ENCODE assay signal across 1 cellular context in genomic region chr6:117602151-117602898, GRCh38.
TF ChIP-seq lines count a peak whose summit lies in the region.

GOPC (minus strand) TSS chr6:117602511; CDS start chr6:117602288, 223 bp downstream.

TF ChIP-seq in K562, 482 proteins besides CTCF, POLR2A, EP300 and RAD21 (continued from another document and continues in another):
- TF ChIP-seq AFF4 (CRISPR knock-in tag; IDR thresholded peaks at IDR 0.05) (peak; percentile 82), PHF20 (IDR thresholded peaks at IDR 0.05; ENCODE audit: partially characterized antibody) (peak; percentile 43), HIVEP1 (CRISPR knock-in tag; IDR thresholded peaks at IDR 0.05) (no peak), FOXP1 (CRISPR knock-in tag; IDR thresholded peaks at IDR 0.05) (peak; percentile 78; the same call in 1 of the 2 replicates), E2F8 (IDR thresholded peaks at IDR 0.05; ENCODE audit: low read depth, partially characterized antibody) (peak; percentile 16), PURB (CRISPR knock-in tag; IDR thresholded peaks at IDR 0.05; ENCODE audit: low read depth) (no peak), ZNF24 (IDR thresholded peaks at IDR 0.05) (peak; percentile 44), NCOR1 (IDR thresholded peaks at IDR 0.05) (0 out of 2 replicates have a peak, but pooled peaks have one; percentile 3), EP400 (IDR thresholded peaks at IDR 0.05) (peak; percentile 96), NFIC (IDR thresholded peaks at IDR 0.05) (peak; percentile 38; the same call in 1 of the 2 replicates), ZBTB17 (CRISPR knock-in tag; IDR thresholded peaks at IDR 0.05) (no peak), MYBL2 (IDR thresholded peaks at IDR 0.05; ENCODE audit: low read depth) (no peak), MYBL2 (CRISPR knock-in tag; IDR thresholded peaks at IDR 0.05; ENCODE audit: borderline replicate concordance) (no peak), BACH1 (tag; IDR thresholded peaks at IDR 0.05) (no peak), MAFK (IDR thresholded peaks at IDR 0.05; ENCODE audit: low read length) (peak; percentile 15; the same call in 1 of the 2 replicates), HSF4 (CRISPR knock-in tag; IDR thresholded peaks at IDR 0.05; ENCODE audit: borderline replicate concordance) (no peak), ZFPM2 (CRISPR knock-in tag; IDR thresholded peaks at IDR 0.05) (no peak), ZFP30 (CRISPR knock-in tag; IDR thresholded peaks at IDR 0.05; ENCODE audit: borderline replicate concordance) (no peak), MCM3 (IDR thresholded peaks at IDR 0.05) (no peak), CREBBP (IDR thresholded peaks at IDR 0.05; ENCODE audit: low read depth, low read length) (no peak), MBD2 (IDR thresholded peaks at IDR 0.05; ENCODE audit: borderline replicate concordance, low read depth) (peak; percentile 49; the same call in 1 of the 2 replicates), HMG20A (CRISPR knock-in tag; conservative IDR thresholded peaks at IDR 0.05) (no peak), ZNF431 (CRISPR knock-in tag; IDR thresholded peaks at IDR 0.05) (no peak; the same call in 1 of the 2 replicates), ADNP (tag; IDR thresholded peaks at IDR 0.05) (no peak), CBFA2T2 (conservative IDR thresholded peaks at IDR 0.05) (no peak), TCF7 (IDR thresholded peaks at IDR 0.05; ENCODE audit: borderline replicate concordance) (peak; percentile 18; the same call in 1 of the 2 replicates), SRSF1 (IDR thresholded peaks at IDR 0.05; ENCODE audit: low read depth, low read length) (no peak), HDGF (IDR thresholded peaks at IDR 0.05) (no peak), NR2F6 (CRISPR knock-in tag; IDR thresholded peaks at IDR 0.05) (no peak), ILF3 (IDR thresholded peaks at IDR 0.05; ENCODE audit: borderline replicate concordance) (no peak; the same call in 1 of the 2 replicates), CTBP1 (IDR thresholded peaks at IDR 0.05; ENCODE audit: borderline replicate concordance) (peak; percentile 34; the same call in 1 of the 2 replicates), RBFOX2 (IDR thresholded peaks at IDR 0.05; ENCODE audit: low read depth, low read length) (peak; percentile 98), NR2C1 (IDR thresholded peaks at IDR 0.05) (peak; percentile 57; the same call in 1 of the 2 replicates), NR2C1 (tag; IDR thresholded peaks at IDR 0.05) (peak; percentile 79), HDAC3 (IDR thresholded peaks at IDR 0.05; ENCODE audit: borderline replicate concordance, partially characterized antibody) (no peak), ZNF395 (CRISPR knock-in tag; IDR thresholded peaks at IDR 0.05) (peak; percentile 78), KAT7 (CRISPR knock-in tag; IDR thresholded peaks at IDR 0.05; ENCODE audit: borderline replicate concordance) (peak; percentile 77; the same call in 1 of the 2 replicates), MTA2 (IDR thresholded peaks at IDR 0.05; ENCODE audit: low read depth) (no peak), BHLHE40 (IDR thresholded peaks at IDR 0.05; ENCODE audit: low read length) (no peak; the same call in 1 of the 2 replicates)
- TF ChIP-seq, protein P1, sequence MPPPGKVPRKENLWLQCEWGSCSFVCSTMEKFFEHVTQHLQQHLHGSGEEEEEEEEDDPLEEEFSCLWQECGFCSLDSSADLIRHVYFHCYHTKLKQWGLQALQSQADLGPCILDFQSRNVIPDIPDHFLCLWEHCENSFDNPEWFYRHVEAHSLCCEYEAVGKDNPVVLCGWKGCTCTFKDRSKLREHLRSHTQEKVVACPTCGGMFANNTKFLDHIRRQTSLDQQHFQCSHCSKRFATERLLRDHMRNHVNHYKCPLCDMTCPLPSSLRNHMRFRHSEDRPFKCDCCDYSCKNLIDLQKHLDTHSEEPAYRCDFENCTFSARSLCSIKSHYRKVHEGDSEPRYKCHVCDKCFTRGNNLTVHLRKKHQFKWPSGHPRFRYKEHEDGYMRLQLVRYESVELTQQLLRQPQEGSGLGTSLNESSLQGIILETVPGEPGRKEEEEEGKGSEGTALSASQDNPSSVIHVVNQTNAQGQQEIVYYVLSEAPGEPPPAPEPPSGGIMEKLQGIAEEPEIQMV (tag; conservative IDR thresholded peaks at IDR 0.05; ENCODE audit: low read depth), result no peak
- TF ChIP-seq, protein P2, sequence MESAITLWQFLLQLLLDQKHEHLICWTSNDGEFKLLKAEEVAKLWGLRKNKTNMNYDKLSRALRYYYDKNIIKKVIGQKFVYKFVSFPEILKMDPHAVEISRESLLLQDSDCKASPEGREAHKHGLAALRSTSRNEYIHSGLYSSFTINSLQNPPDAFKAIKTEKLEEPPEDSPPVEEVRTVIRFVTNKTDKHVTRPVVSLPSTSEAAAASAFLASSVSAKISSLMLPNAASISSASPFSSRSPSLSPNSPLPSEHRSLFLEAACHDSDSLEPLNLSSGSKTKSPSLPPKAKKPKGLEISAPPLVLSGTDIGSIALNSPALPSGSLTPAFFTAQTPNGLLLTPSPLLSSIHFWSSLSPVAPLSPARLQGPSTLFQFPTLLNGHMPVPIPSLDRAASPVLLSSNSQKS (CRISPR knock-in tag; IDR thresholded peaks at IDR 0.05), result no peak
- TF ChIP-seq, protein P3, sequence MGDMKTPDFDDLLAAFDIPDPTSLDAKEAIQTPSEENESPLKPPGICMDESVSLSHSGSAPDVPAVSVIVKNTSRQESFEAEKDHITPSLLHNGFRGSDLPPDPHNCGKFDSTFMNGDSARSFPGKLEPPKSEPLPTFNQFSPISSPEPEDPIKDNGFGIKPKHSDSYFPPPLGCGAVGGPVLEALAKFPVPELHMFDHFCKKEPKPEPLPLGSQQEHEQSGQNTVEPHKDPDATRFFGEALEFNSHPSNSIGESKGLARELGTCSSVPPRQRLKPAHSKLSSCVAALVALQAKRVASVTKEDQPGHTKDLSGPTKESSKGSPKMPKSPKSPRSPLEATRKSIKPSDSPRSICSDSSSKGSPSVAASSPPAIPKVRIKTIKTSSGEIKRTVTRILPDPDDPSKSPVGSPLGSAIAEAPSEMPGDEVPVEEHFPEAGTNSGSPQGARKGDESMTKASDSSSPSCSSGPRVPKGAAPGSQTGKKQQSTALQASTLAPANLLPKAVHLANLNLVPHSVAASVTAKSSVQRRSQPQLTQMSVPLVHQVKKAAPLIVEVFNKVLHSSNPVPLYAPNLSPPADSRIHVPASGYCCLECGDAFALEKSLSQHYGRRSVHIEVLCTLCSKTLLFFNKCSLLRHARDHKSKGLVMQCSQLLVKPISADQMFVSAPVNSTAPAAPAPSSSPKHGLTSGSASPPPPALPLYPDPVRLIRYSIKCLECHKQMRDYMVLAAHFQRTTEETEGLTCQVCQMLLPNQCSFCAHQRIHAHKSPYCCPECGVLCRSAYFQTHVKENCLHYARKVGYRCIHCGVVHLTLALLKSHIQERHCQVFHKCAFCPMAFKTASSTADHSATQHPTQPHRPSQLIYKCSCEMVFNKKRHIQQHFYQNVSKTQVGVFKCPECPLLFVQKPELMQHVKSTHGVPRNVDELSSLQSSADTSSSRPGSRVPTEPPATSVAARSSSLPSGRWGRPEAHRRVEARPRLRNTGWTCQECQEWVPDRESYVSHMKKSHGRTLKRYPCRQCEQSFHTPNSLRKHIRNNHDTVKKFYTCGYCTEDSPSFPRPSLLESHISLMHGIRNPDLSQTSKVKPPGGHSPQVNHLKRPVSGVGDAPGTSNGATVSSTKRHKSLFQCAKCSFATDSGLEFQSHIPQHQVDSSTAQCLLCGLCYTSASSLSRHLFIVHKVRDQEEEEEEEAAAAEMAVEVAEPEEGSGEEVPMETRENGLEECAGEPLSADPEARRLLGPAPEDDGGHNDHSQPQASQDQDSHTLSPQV (IDR thresholded peaks at IDR 0.05), result peak; percentile 92
